Comparison of ENCODE assay signal across 9 cellular contexts in genomic region chr14:103074699-103075341, GRCh38. TPM values are rescaled to one million over a fixed set of nuclear protein-coding genes. Genes with fewer than 3 reads are reported as not detected.
DNase-seq lines count a peak whose midpoint lies in the region; ATAC-seq, FAIRE-seq and TF ChIP-seq lines count a peak whose summit lies in the region.
"Had no signal": no experiment of that assay in that cellular context is flagged by ENCODE, and none has a peak within 500 bp of the region (broad histone marks: within the 10 kb centered on the region; RNA-seq: fewer than 3 reads in every experiment).

No MANE protein-coding gene starts in this region.

- 30% methylated on average over 16 of the region's 21 CpGs; no CpG with 5 or more reads in 1 of the 2 experiments for WGBS in IMR-90 (ENCODE audit: extremely low coverage in 2 of 2, insufficient read length in 1 of 2), 2 experiments
- WGBS in H1 (ENCODE audit: extremely low coverage in 1 of 2, insufficient coverage in 1 of 2, insufficient read length in 1 of 2, insufficient replicate concordance in 2 of 2, low coverage in 1 of 2, low lambda C conversion rate in 2 of 2, missing lambda C conversion rate in 1 of 2), 2 experiments: 45% methylated on average over 9 of the region's 21 CpGs; no CpG with 5 or more reads in 1 of the 2 experiments

- H2BK120ac ChIP-seq in IMR-90 (ENCODE audit: low read depth, low read length) (no peak overlapping the region), H1 (replicated peaks; ENCODE audit: low read depth, low read length) (no peak overlapping the region)

- intact Hi-C loops in IMR-90 (cut with micrococcal nuclease): loop anchor here (1.0 to 10.0 kb wide), 2 partner anchors 110 to 206 kb away; no protein-coding TSS in a partner anchor

- no TSS peak for BruUV-seq in IMR-90 (replicated peaks; lab: Mats Ljungman, UMichigan)

- in situ Hi-C loops in IMR-90 (cut with MboI; ENCODE audit: low sequenced_read_pairs): loop anchor here (5.0 kb wide), 1 partner anchor 217 kb away; no protein-coding TSS in a partner anchor

- peak overlapping the region; percentile 55 for H2AK9ac ChIP-seq in IMR-90 (replicated peaks; ENCODE audit: low read depth, low read length, poor library complexity)

- no peaks in the 10 kb centered on the region for H3K9me3 ChIP-seq in CD4-positive, CD25-positive, alpha-beta regulatory T cell (ENCODE audit: control insufficient read depth in 2 of 2, low read length in 2 of 2)
- no peaks in the 10 kb centered on the region for H3K9me3 ChIP-seq in IMR-90 (ENCODE audit: control insufficient read depth, insufficient read depth, low read length)
- H3K9me3 ChIP-seq in H1 (ENCODE audit: insufficient read depth in 2 of 2, low read depth in 1 of 2, low read length in 1 of 2): no peaks in the 10 kb centered on the region
- no peaks in the 10 kb centered on the region for H3K9me3 ChIP-seq in muscle layer of duodenum (ENCODE audit: control insufficient read depth in 1 of 2, low read length in 2 of 2)

- no peaks in the 10 kb centered on the region for H3K36me3 ChIP-seq in CD4-positive, CD25-positive, alpha-beta regulatory T cell (ENCODE audit: control insufficient read depth, insufficient read depth, low read length)
- H3K36me3 ChIP-seq in IMR-90 (ENCODE audit: control insufficient read depth, insufficient read depth, low read length): no peaks in the 10 kb centered on the region
- no peaks in the 10 kb centered on the region for H3K36me3 ChIP-seq in H1 (ENCODE audit: control insufficient read depth in 2 of 4, insufficient read depth in 4 of 4, low read length in 3 of 4)
- H3K36me3 ChIP-seq in muscle layer of duodenum (ENCODE audit: control insufficient read depth in 1 of 2, insufficient read depth in 2 of 2, low read length in 2 of 2): no peaks in the 10 kb centered on the region

- POLR2A ChIA-PET in IMR-90 (lab: Charles Lee; ENCODE audit: unreplicated experiment) (no interaction called here), H1 (lab: Charles Lee; ENCODE audit: partially characterized antibody) (interaction anchor here (1.2 kb wide), 1 partner anchor 18 kb away, joined by 4 read pairs; the partner anchor contains the start of gene CDC42BPB)

- peaks cover 5% of the 10 kb centered on the region for H3K27me3 Mint-ChIP-seq in CD4-positive, CD25-positive, alpha-beta regulatory T cell

- no peak overlapping the region for H3K23ac ChIP-seq in IMR-90 (ENCODE audit: low read depth, low read length)
- H3K23ac ChIP-seq in H1 (ENCODE audit: insufficient read length): no peak overlapping the region

- H4K91ac ChIP-seq in IMR-90 (ENCODE audit: insufficient read depth, low read depth, low read length): no peak overlapping the region
- no peak overlapping the region for H4K91ac ChIP-seq in H1 (replicated peaks; ENCODE audit: insufficient read length, low read length)

- H3K79me2 ChIP-seq in H1 (ENCODE audit: control insufficient read depth in 1 of 2, insufficient read depth in 2 of 2, low read length in 2 of 2): no peaks in the 10 kb centered on the region

- no peaks in the 10 kb centered on the region for H3K36me3 Mint-ChIP-seq in CD4-positive, CD25-positive, alpha-beta regulatory T cell

- H2BK15ac ChIP-seq in IMR-90 (ENCODE audit: low read depth, low read length) (no peak overlapping the region), H1 (ENCODE audit: low read length) (no peak overlapping the region)

- FAIRE-seq in H1 (lab: Jason Lieb, UNC): no peak

- no peak overlapping the region for H3K4me3 ChIP-seq in CD4-positive, CD25-positive, alpha-beta regulatory T cell (ENCODE audit: low read depth, low read length)
- no peak overlapping the region for H3K4me3 ChIP-seq in IMR-90 (ENCODE audit: insufficient read depth, low read depth, low read length)
- H3K4me3 ChIP-seq in H1 (ENCODE audit: extremely low read depth in 1 of 4, insufficient read depth in 2 of 4, low read depth in 3 of 4, low read length in 4 of 4): peak overlapping the region; percentile 38 to 79 (median 58)
- H3K4me3 ChIP-seq in muscle layer of duodenum (ENCODE audit: low read depth in 1 of 2, low read length in 2 of 2): peak overlapping the region; percentile 16 to 53

- H3K9ac ChIP-seq in IMR-90 (ENCODE audit: low read depth, low read length) (no peak overlapping the region), H1 (replicated peaks in 1 of 4; ENCODE audit: extremely low read depth in 1 of 4, low read depth in 3 of 4, low read length in 3 of 4) (no peak overlapping the region)

- H3K9me3 Mint-ChIP-seq in CD4-positive, CD25-positive, alpha-beta regulatory T cell: no peaks in the 10 kb centered on the region

- 0 out of 2 replicates have a peak overlapping the region, but pooled peaks have one; percentile 33 for H2AK5ac ChIP-seq in IMR-90 (ENCODE audit: low read depth, low read length)
- H2AK5ac ChIP-seq in H1 (ENCODE audit: low read depth, low read length): no peak overlapping the region

- H3K27me3 ChIP-seq in CD4-positive, CD25-positive, alpha-beta regulatory T cell (ENCODE audit: control insufficient read depth, insufficient read depth, low read length): no peaks in the 10 kb centered on the region
- H3K27me3 ChIP-seq in IMR-90 (ENCODE audit: control insufficient read depth, insufficient read depth, low read length) (peaks cover 9% of the 10 kb centered on the region; the same call in 1 of the 2 replicates), H1 (replicated peaks in 1 of 4; ENCODE audit: control insufficient read depth in 3 of 4, extremely low read depth in 1 of 4, insufficient read depth in 3 of 4, low read length in 3 of 4) (peaks cover 0 to 9% (median 3%) of the 10 kb centered on the region in 4 experiments; a peak in 1 of 7 replicates), muscle layer of duodenum (ENCODE audit: low read depth, low read length) (no peaks in the 10 kb centered on the region)

- peaks cover 0 to 6% (median 0%) of the 10 kb centered on the region in 4 donors for H3K4me1 Mint-ChIP-seq in CD4-positive, CD25-positive, alpha-beta regulatory T cell

- no peak overlapping the region for H3K4ac ChIP-seq in IMR-90 (ENCODE audit: low read depth, low read length)
- H3K4ac ChIP-seq in H1 (replicated peaks; ENCODE audit: insufficient read length, low read depth, low read length): no peak overlapping the region

- TF ChIP-seq EP300 in H1 (IDR thresholded peaks at IDR 0.05; ENCODE audit: borderline replicate concordance in 1 of 2, low read depth in 2 of 2, low read length in 2 of 2): no peak

- H3K9me1 ChIP-seq in IMR-90 (ENCODE audit: insufficient read depth, low read length): no peaks in the 10 kb centered on the region

- peaks cover 6% of the 10 kb centered on the region; the same call in 1 of the 2 replicates for H3K23me2 ChIP-seq in H1 (ENCODE audit: low read depth, low read length)

- no peak overlapping the region for H4K8ac ChIP-seq in IMR-90 (ENCODE audit: low read depth in 2 of 2, low read length in 2 of 2)
- peak overlapping the region; percentile 85 for H4K8ac ChIP-seq in H1 (ENCODE audit: extremely low read depth, insufficient read depth, low read length)

- no peak overlapping the region for H3K56ac ChIP-seq in IMR-90 (ENCODE audit: extremely low read depth, insufficient read depth, low read length)
- H3K56ac ChIP-seq in H1 (replicated peaks; ENCODE audit: insufficient read length, low read depth, low read length): no peak overlapping the region

- peak overlapping the region; percentile 88; the same call in 1 of the 2 replicates for H2BK12ac ChIP-seq in H1 (ENCODE audit: low read depth, low read length)

- TF ChIP-seq POLR2A in IMR-90 (IDR thresholded peaks at IDR 0.05; ENCODE audit: low read depth, low read length) (no peak), H1 (IDR thresholded peaks at IDR 0.05; ENCODE audit: control extremely low read depth in 1 of 2, low read depth in 2 of 2, low read length in 2 of 2) (no peak)

- no peak for ATAC-seq in CD4-positive, CD25-positive, alpha-beta regulatory T cell (ENCODE audit: low read depth in 2 of 2)
- ATAC-seq in IMR-90 (ENCODE audit: low read depth): no peak

- H3K27ac ChIP-seq in CD4-positive, CD25-positive, alpha-beta regulatory T cell (ENCODE audit: insufficient read depth, low read length, poor library complexity, severe bottlenecking): no peak overlapping the region
- H3K27ac ChIP-seq in IMR-90 (ENCODE audit: insufficient read depth, low read length) (no peak overlapping the region), H1 (ENCODE audit: low read depth, low read length) (no peak overlapping the region), muscle layer of duodenum (ENCODE audit: low read length) (no peak overlapping the region)
- H3K27ac ChIP-seq: epithelial cell of prostate had no signal

- H2AFZ ChIP-seq in IMR-90 (replicated peaks; ENCODE audit: low read length, poor library complexity): peak overlapping the region; percentile 93
- peak overlapping the region; percentile 55; the same call in 1 of the 2 replicates for H2AFZ ChIP-seq in H1 (ENCODE audit: low read length)

- no peak overlapping the region for H3K27ac Mint-ChIP-seq in CD4-positive, CD25-positive, alpha-beta regulatory T cell

- H3K4me3 Mint-ChIP-seq in CD4-positive, CD25-positive, alpha-beta regulatory T cell: peak overlapping the region in 3 of 4 donors; percentile 21 to 46 (median 35)

- dilution Hi-C loops in IMR-90 (cut with HindIII; ENCODE audit: low sequenced_read_pairs, unreplicated experiment): no loop called here

- H3K4me2 ChIP-seq in IMR-90 (ENCODE audit: low read depth, low read length): peak overlapping the region; percentile 74
- peak overlapping the region; percentile 45 to 82; a peak in 3 of 4 replicates for H3K4me2 ChIP-seq in H1 (ENCODE audit: insufficient read depth in 1 of 2, low read depth in 2 of 2, low read length in 2 of 2)

- no peak for TF ChIP-seq RAD21 in IMR-90 (IDR thresholded peaks at IDR 0.05; ENCODE audit: low read length)
- TF ChIP-seq RAD21 in H1 (IDR thresholded peaks at IDR 0.05 in 1 of 2, conservative IDR thresholded peaks at IDR 0.05 in 1 of 2; ENCODE audit: low read depth in 2 of 2, low read length in 2 of 2): no peak

- H3K79me1 ChIP-seq in IMR-90 (ENCODE audit: low read depth in 1 of 2, low read length in 2 of 2) (no peaks in the 10 kb centered on the region), H1 (ENCODE audit: low read depth, low read length) (no peaks in the 10 kb centered on the region)

- H3K4me1 ChIP-seq in CD4-positive, CD25-positive, alpha-beta regulatory T cell (ENCODE audit: control insufficient read depth, insufficient read depth, low read length, poor library complexity, severe bottlenecking): peaks cover 14% of the 10 kb centered on the region
- H3K4me1 ChIP-seq in IMR-90 (ENCODE audit: control insufficient read depth, insufficient read depth, low read length): peaks cover 2% of the 10 kb centered on the region; the same call in 1 of the 2 replicates
- H3K4me1 ChIP-seq in H1 (replicated peaks in 1 of 4; ENCODE audit: control insufficient read depth in 3 of 4, insufficient read depth in 4 of 4, low read length in 3 of 4): peaks cover 0 to 6% (median 0%) of the 10 kb centered on the region in 4 experiments; a peak in 2 of 7 replicates
- H3K4me1 ChIP-seq in muscle layer of duodenum (ENCODE audit: control insufficient read depth in 1 of 2, insufficient read depth in 2 of 2, low read length in 2 of 2): peaks cover 0 to 6% of the 10 kb centered on the region in 2 donors

- H2BK5ac ChIP-seq in IMR-90 (ENCODE audit: low read depth, low read length, poor library complexity, severe bottlenecking) (no peak overlapping the region), H1 (ENCODE audit: low read depth, low read length) (no peak overlapping the region; the same call in 1 of the 2 replicates)

- CTCF ChIA-PET in IMR-90 (lab: Yijun Ruan, JAX) (interaction anchor here (1.0 kb wide), 1 partner anchor 12 kb away, joined by 3 read pairs; no protein-coding TSS in a partner anchor), H1 (lab: Charles Lee; ENCODE audit: partially characterized antibody) (interaction anchor here (0.8 to 7.0 kb wide), 26 partner anchors 9 to 917 kb away, joined by 3 to 74 read pairs (median 4); partner anchors contain the start of genes CDC42BPB and LBHD2)

- DNase-seq in CD4-positive, CD25-positive, alpha-beta regulatory T cell: peak in 2 of 3 donors; percentile 18 to 20
- DNase-seq in IMR-90 (no peak), H1 (ENCODE audit: low read depth in 1 of 2, low spot score in 2 of 2) (no peak), NCI-H1092 treated with DMSO at 0.1 percent for 48 hours (lab: John Stamatoyannopoulos, UW) (no peak), SIG-M5 (lab: John Stamatoyannopoulos, UW) (no peak), NCI-H2081 treated with DMSO at 0.1 percent for 48 hours (lab: John Stamatoyannopoulos, UW) (no peak), COLO668 (lab: John Stamatoyannopoulos, UW; ENCODE audit: unreplicated experiment) (no peak)

- H4K20me1 ChIP-seq in IMR-90 (ENCODE audit: insufficient read depth, low read length) (no peaks in the 10 kb centered on the region), H1 (replicated peaks in 1 of 2; ENCODE audit: control insufficient read depth in 1 of 2, insufficient read depth in 2 of 2, low read length in 2 of 2) (no peaks in the 10 kb centered on the region)

- H4K5ac ChIP-seq in IMR-90 (ENCODE audit: low read depth, low read length) (no peak overlapping the region), H1 (ENCODE audit: insufficient read length, low read depth, low read length) (no peak overlapping the region)

- H3K18ac ChIP-seq in IMR-90 (ENCODE audit: low read depth, low read length) (no peak overlapping the region), H1 (ENCODE audit: extremely low read depth, low read length) (no peak overlapping the region)

- no peak overlapping the region for H3K14ac ChIP-seq in IMR-90 (replicated peaks; ENCODE audit: low read depth, low read length)
- no peak overlapping the region for H3K14ac ChIP-seq in H1 (ENCODE audit: insufficient read length)

- TF ChIP-seq CTCF in IMR-90 (conservative IDR thresholded peaks at IDR 0.05; ENCODE audit: low read depth, low read length) (no peak), H1 (IDR thresholded peaks at IDR 0.05; ENCODE audit: control extremely low read depth in 1 of 3, insufficient read depth in 1 of 3, low read depth in 1 of 3, low read length in 3 of 3) (no peak)

- H2BK20ac ChIP-seq in IMR-90 (ENCODE audit: low read depth, low read length) (no peak overlapping the region), H1 (ENCODE audit: low read length) (no peak overlapping the region)

RNA-seq across cellular contexts. Expression of gene LBHD2, which starts 9.2 kb away (rescaled TPM):
- not detected for total RNA-seq in CD4-positive, CD25-positive, alpha-beta regulatory T cell
- polyA plus RNA-seq in CD4-positive, CD25-positive, alpha-beta regulatory T cell: not detected
- total RNA-seq in IMR-90 (2012; rRNA removed): not detected in 2 replicates
- not detected in 2 replicates for polyA plus RNA-seq in IMR-90 (2012; rRNA removed)
- polyA plus RNA-seq in IMR-90 (2012; cell fraction: cytosol; rRNA removed): 0.18 TPM in 1 of 2 replicates, not detected in the other
- not detected in 2 replicates for polyA plus RNA-seq in IMR-90 (2012; cell fraction: nucleus; rRNA removed; ENCODE audit: low replicate concordance)
- total RNA-seq in H1 (2021; fragmentation: NEBNext Ultra II Directional; extraction: Animal tissue kit (Norgen Biotek cat#: 25700)): not detected in 2 replicates
- polyA plus RNA-seq in H1 (2011; rRNA removed): 0.16 TPM in 1 of 2 replicates, not detected in the other
- polyA plus RNA-seq in H1 (2011; cell fraction: cytosol; rRNA removed): not detected
- polyA plus RNA-seq in H1 (2011; cell fraction: nucleus; rRNA removed): not detected
- polyA plus RNA-seq in H1 (2012, experiment 1 of 2): not detected in 4 replicates
- polyA plus RNA-seq in H1 (2012, experiment 2 of 2): not detected
- not detected for polyA plus RNA-seq in H1 (2013, experiment 1 of 2)
- polyA plus RNA-seq in H1 (2013, experiment 2 of 2): not detected
- polyA minus RNA-seq in H1 (2011; rRNA and poly(A)+ RNA removed): not detected in 2 replicates
- polyA minus RNA-seq in H1 (2011; cell fraction: cytosol; rRNA and poly(A)+ RNA removed): not detected
- polyA minus RNA-seq in H1 (2011; cell fraction: nucleus; rRNA and poly(A)+ RNA removed): not detected

RNA-seq across cellular contexts. Expression of gene CDC42BPB, which starts 17.5 kb away (rescaled TPM):
- total RNA-seq in CD4-positive, CD25-positive, alpha-beta regulatory T cell: 19.2 TPM
- under 1 TPM; 0.08 to 0.91 (median 0.36) TPM for polyA plus RNA-seq in CD4-positive, CD25-positive, alpha-beta regulatory T cell
- total RNA-seq in IMR-90 (2012; rRNA removed): 48.0 and 49.1 TPM in 2 replicates
- polyA plus RNA-seq in IMR-90 (2012; rRNA removed): 73.6 and 81.4 TPM in 2 replicates
- 45.7 and 64.7 TPM in 2 replicates for polyA plus RNA-seq in IMR-90 (2012; cell fraction: cytosol; rRNA removed)
- 168 and 207 TPM in 2 replicates for polyA plus RNA-seq in IMR-90 (2012; cell fraction: nucleus; rRNA removed; ENCODE audit: low replicate concordance)
- total RNA-seq in H1 (2021; fragmentation: NEBNext Ultra II Directional; extraction: Animal tissue kit (Norgen Biotek cat#: 25700)): 87.9 and 88.2 TPM in 2 replicates
- 51.2 and 73.5 TPM in 2 replicates for polyA plus RNA-seq in H1 (2011; rRNA removed)
- 53.3 TPM for polyA plus RNA-seq in H1 (2011; cell fraction: cytosol; rRNA removed)
- 165 TPM for polyA plus RNA-seq in H1 (2011; cell fraction: nucleus; rRNA removed)
- polyA plus RNA-seq in H1 (2012, experiment 1 of 2): 57.2 to 83.7 TPM (median 72.2 TPM) in 4 replicates
- 20.5 TPM for polyA plus RNA-seq in H1 (2012, experiment 2 of 2)
- 52.1 TPM for polyA plus RNA-seq in H1 (2013, experiment 1 of 2)
- 50.3 TPM for polyA plus RNA-seq in H1 (2013, experiment 2 of 2)
- 134 and 152 TPM in 2 replicates for polyA minus RNA-seq in H1 (2011; rRNA and poly(A)+ RNA removed)
- polyA minus RNA-seq in H1 (2011; cell fraction: cytosol; rRNA and poly(A)+ RNA removed): 62.3 TPM
- 82.9 TPM for polyA minus RNA-seq in H1 (2011; cell fraction: nucleus; rRNA and poly(A)+ RNA removed)

RNA-seq across cellular contexts. Expression of gene EXOC3L4, which starts 19.7 kb away (rescaled TPM):
- not detected for total RNA-seq in CD4-positive, CD25-positive, alpha-beta regulatory T cell
- polyA plus RNA-seq in CD4-positive, CD25-positive, alpha-beta regulatory T cell: not detected
- total RNA-seq in IMR-90 (2012; rRNA removed): not detected in 2 replicates
- not detected in 2 replicates for polyA plus RNA-seq in IMR-90 (2012; rRNA removed)
- polyA plus RNA-seq in IMR-90 (2012; cell fraction: cytosol; rRNA removed): 0.14 TPM in 1 of 2 replicates, not detected in the other
- 0.72 and 0.85 TPM in 2 replicates for polyA plus RNA-seq in IMR-90 (2012; cell fraction: nucleus; rRNA removed; ENCODE audit: low replicate concordance)
- total RNA-seq in H1 (2021; fragmentation: NEBNext Ultra II Directional; extraction: Animal tissue kit (Norgen Biotek cat#: 25700)): 0.45 TPM in 1 of 2 replicates, not detected in the other
- 0.24 and 0.57 TPM in 2 replicates for polyA plus RNA-seq in H1 (2011; rRNA removed)
- polyA plus RNA-seq in H1 (2011; cell fraction: cytosol; rRNA removed): 0.72 TPM
- polyA plus RNA-seq in H1 (2011; cell fraction: nucleus; rRNA removed): 1.8 TPM
- 0.53 to 0.60 TPM in 2 of 4 replicates, not detected in the others for polyA plus RNA-seq in H1 (2012, experiment 1 of 2)
- 0.47 TPM for polyA plus RNA-seq in H1 (2012, experiment 2 of 2)
- polyA plus RNA-seq in H1 (2013, experiment 1 of 2): 0.20 TPM
- 0.13 TPM for polyA plus RNA-seq in H1 (2013, experiment 2 of 2)
- polyA minus RNA-seq in H1 (2011; rRNA and poly(A)+ RNA removed): 0.13 TPM in 1 of 2 replicates, not detected in the other
- polyA minus RNA-seq in H1 (2011; cell fraction: cytosol; rRNA and poly(A)+ RNA removed): not detected
- polyA minus RNA-seq in H1 (2011; cell fraction: nucleus; rRNA and poly(A)+ RNA removed): 0.60 TPM

RNA-seq across cellular contexts. Expression of gene TNFAIP2, which starts 48.4 kb away (rescaled TPM):
- 0.64 TPM for total RNA-seq in CD4-positive, CD25-positive, alpha-beta regulatory T cell
- polyA plus RNA-seq in CD4-positive, CD25-positive, alpha-beta regulatory T cell: not detected
- 5.0 and 6.3 TPM in 2 replicates for total RNA-seq in IMR-90 (2012; rRNA removed)
- polyA plus RNA-seq in IMR-90 (2012; rRNA removed) (9.6 and 9.9 TPM in 2 replicates), H1 (2011; rRNA removed) (34.5 and 37.6 TPM in 2 replicates)
- polyA plus RNA-seq in IMR-90 (2012; cell fraction: cytosol; rRNA removed): 10.7 and 12.7 TPM in 2 replicates
- polyA plus RNA-seq in IMR-90 (2012; cell fraction: nucleus; rRNA removed; ENCODE audit: low replicate concordance): 43.9 and 49.0 TPM in 2 replicates
- total RNA-seq in H1 (2021; fragmentation: NEBNext Ultra II Directional; extraction: Animal tissue kit (Norgen Biotek cat#: 25700)): 28.3 and 33.3 TPM in 2 replicates
- 24.9 TPM for polyA plus RNA-seq in H1 (2011; cell fraction: cytosol; rRNA removed)
- 145 TPM for polyA plus RNA-seq in H1 (2011; cell fraction: nucleus; rRNA removed)
- 23.2 to 37.9 TPM (median 33.7 TPM) in 4 replicates for polyA plus RNA-seq in H1 (2012, experiment 1 of 2)
- 38.1 TPM for polyA plus RNA-seq in H1 (2012, experiment 2 of 2)
- 22.4 TPM for polyA plus RNA-seq in H1 (2013, experiment 1 of 2)
- 21.9 TPM for polyA plus RNA-seq in H1 (2013, experiment 2 of 2)
- polyA minus RNA-seq in H1 (2011; rRNA and poly(A)+ RNA removed): 14.2 and 16.0 TPM in 2 replicates
- 19.6 TPM for polyA minus RNA-seq in H1 (2011; cell fraction: cytosol; rRNA and poly(A)+ RNA removed)
- polyA minus RNA-seq in H1 (2011; cell fraction: nucleus; rRNA and poly(A)+ RNA removed): 16.3 TPM

Comparison
In these comparisons a context has a peak if more than half of its experiments do, and no peak if none do; other contexts are left out.
1. DNase-seq: peak in CD4-positive, CD25-positive, alpha-beta regulatory T cell (2 of 3); none in IMR-90 (single experiment), H1 (0 of 2), NCI-H1092 treated with DMSO at 0.1 percent for 48 hours (single experiment), SIG-M5 (single experiment), NCI-H2081 treated with DMSO at 0.1 percent for 48 hours (single experiment) and COLO668 (single experiment).
2. H3K4me3 ChIP-seq: peak in H1 (4 of 4) and muscle layer of duodenum (2 of 2); none in CD4-positive, CD25-positive, alpha-beta regulatory T cell (single experiment) and IMR-90 (single experiment).